Comparison of ENCODE assay signal across 8 cellular contexts in the genomic region with DNA sequence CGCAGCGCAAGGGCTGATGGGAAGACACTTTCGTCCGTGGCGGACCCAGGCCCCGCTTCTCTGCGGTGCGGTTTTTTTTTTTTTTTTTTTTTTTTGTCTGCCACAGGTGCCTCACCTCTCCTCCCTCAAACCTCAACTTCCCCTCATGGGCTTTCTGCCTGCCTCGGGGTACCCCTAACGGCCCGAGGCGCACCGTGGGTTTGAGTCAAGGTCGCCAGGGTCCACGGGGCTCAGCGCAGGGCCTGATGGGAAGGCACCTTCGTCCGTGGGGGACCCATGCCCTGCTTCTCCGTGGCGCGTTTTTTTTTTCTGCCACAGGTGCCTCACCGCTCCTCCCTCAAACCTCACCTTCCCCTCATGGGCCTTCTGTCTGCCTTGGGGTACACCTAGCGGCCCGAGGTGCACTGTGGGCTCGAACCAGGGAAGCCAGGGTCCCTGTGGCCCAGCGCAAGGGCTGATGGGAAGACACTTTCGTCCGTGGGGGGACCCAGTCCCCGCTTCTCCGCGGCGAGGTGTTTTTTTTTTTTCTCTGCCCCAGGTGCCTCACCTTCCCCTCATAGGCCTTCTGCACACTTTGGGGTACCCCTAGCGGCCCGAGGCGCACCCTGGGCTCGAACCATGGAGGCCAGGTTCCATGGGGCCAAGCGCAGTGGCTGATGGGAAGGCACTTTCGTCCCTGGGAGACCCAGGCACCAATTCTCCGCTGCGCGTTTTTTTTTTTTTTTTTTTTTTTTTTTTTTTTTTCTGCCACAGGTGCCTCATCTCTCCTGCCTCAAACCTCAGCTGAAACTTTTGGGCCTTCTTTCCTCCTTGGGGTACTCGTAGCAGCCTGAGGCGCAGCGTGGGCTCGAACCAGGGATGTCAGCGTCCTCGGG.
DNase-seq lines count a peak whose midpoint lies in the region; ATAC-seq and TF ChIP-seq lines count a peak whose summit lies in the region.
"Not testable (repeated sequence)": the region's sequence is repeated elsewhere in the genome, so short reads cannot be mapped to it uniquely, and the experiment has no call there.

No MANE protein-coding gene starts in this region.

- H3K4me3 Mint-ChIP-seq in CD14-positive monocyte = peak overlapping the region; percentile 59 to 64
- H3K4me3 Mint-ChIP-seq in IgD-negative memory B cell = peak overlapping the region; percentile 59 to 83 (median 73)
- peak overlapping the region; percentile 65 to 69 (median 68) for H3K4me3 Mint-ChIP-seq in T-cell
- peak overlapping the region; percentile 74 for H3K4me3 Mint-ChIP-seq in activated T-cell treated with anti-CD3 and anti-CD28 coated beads, Interleukin-2, amount 50 U/mL, for 4 hours
- H3K4me3 Mint-ChIP-seq in natural killer cell treated with Interleukin-12 subunit alpha and Interleukin-12 subunit beta and Interleukin-15 and Interleukin-18, amount 100 ng/mL, for 72 hours = peak overlapping the region; percentile 68

- TF ChIP-seq CTCF in CD14-positive monocyte (IDR thresholded peaks at IDR 0.05); breast epithelium (IDR thresholded peaks at IDR 0.05); left ventricle myocardium inferior (IDR thresholded peaks at IDR 0.05; ENCODE audit: borderline replicate concordance): not testable (repeated sequence)

- not testable (repeated sequence) for TF ChIP-seq POLR2A in breast epithelium (IDR thresholded peaks at IDR 0.05)

- not testable (repeated sequence) for H3K27ac Mint-ChIP-seq in CD14-positive monocyte
- H3K27ac Mint-ChIP-seq in IgD-negative memory B cell (peak overlapping the region in 1 of 3 donors; percentile 85), T-cell (peak overlapping the region in 1 of 2 donors; percentile 11)
- H3K27ac Mint-ChIP-seq in natural killer cell treated with Interleukin-12 subunit alpha and Interleukin-12 subunit beta and Interleukin-15 and Interleukin-18, amount 100 ng/mL, for 72 hours = peak overlapping the region in 1 of 2 donors; percentile 35

- not testable (repeated sequence) for H3K27me3 ChIP-seq in breast epithelium; left ventricle myocardium inferior (ENCODE audit: low read depth); subcutaneous abdominal adipose tissue (ENCODE audit: control insufficient read depth in 5 of 5, insufficient read depth in 4 of 5, low read length in 5 of 5)

- intact Hi-C loops in CD14-positive monocyte (cut with micrococcal nuclease); breast epithelium (cut with DNase I; ENCODE audit: low total_unique reads); left ventricle myocardium inferior (cut with micrococcal nuclease): not testable (repeated sequence)

- H3K9me3 Mint-ChIP-seq in CD14-positive monocyte = peaks cover 7 to 15% (median 10%) of the 10 kb centered on the region in 7 donors
- H3K9me3 Mint-ChIP-seq in IgD-negative memory B cell; T-cell; activated T-cell treated with anti-CD3 and anti-CD28 coated beads, Interleukin-2, amount 50 U/mL, for 4 hours; natural killer cell treated with Interleukin-12 subunit alpha and Interleukin-12 subunit beta and Interleukin-15 and Interleukin-18, amount 100 ng/mL, for 72 hours: not testable (repeated sequence)

- CTCF ChIA-PET in T-cell (lab: Charles Lee) = not testable (repeated sequence)

- not testable (repeated sequence) for H3K9ac ChIP-seq in subcutaneous abdominal adipose tissue (ENCODE audit: low read length in 5 of 5)

- not testable (repeated sequence) for H3K36me3 Mint-ChIP-seq in CD14-positive monocyte; IgD-negative memory B cell; T-cell; activated T-cell treated with anti-CD3 and anti-CD28 coated beads, Interleukin-2, amount 50 U/mL, for 4 hours (ENCODE audit: insufficient read depth); natural killer cell treated with Interleukin-12 subunit alpha and Interleukin-12 subunit beta and Interleukin-15 and Interleukin-18, amount 100 ng/mL, for 72 hours

- DNase-seq in CD14-positive monocyte (ENCODE audit: low spot score); activated T-cell treated with anti-CD3 and anti-CD28 coated beads, Interleukin-2, amount 50 U/mL, for 4 hours; breast epithelium (ENCODE audit: low spot score in 2 of 2); left ventricle myocardium inferior; natural killer cell treated with Interleukin-12 subunit alpha and Interleukin-12 subunit beta and Interleukin-15 and Interleukin-18, amount 100 ng/mL, for 72 hours (ENCODE audit: low spot score): not testable (repeated sequence)
- DNase-seq in T-cell = peak in 2 of 34 experiments; percentile 9 to 26

- peaks cover 0 to 12% (median 1%) of the 10 kb centered on the region in 3 donors for H3K27me3 Mint-ChIP-seq in CD14-positive monocyte (ENCODE audit: low read depth in 3 of 3)
- not testable (repeated sequence) for H3K27me3 Mint-ChIP-seq in IgD-negative memory B cell; T-cell; activated T-cell treated with anti-CD3 and anti-CD28 coated beads, Interleukin-2, amount 50 U/mL, for 4 hours (ENCODE audit: low read depth); natural killer cell treated with Interleukin-12 subunit alpha and Interleukin-12 subunit beta and Interleukin-15 and Interleukin-18, amount 100 ng/mL, for 72 hours

- peaks cover 12% of the 10 kb centered on the region for H3K4me1 Mint-ChIP-seq in CD14-positive monocyte
- H3K4me1 Mint-ChIP-seq in IgD-negative memory B cell; T-cell; activated T-cell treated with anti-CD3 and anti-CD28 coated beads, Interleukin-2, amount 50 U/mL, for 4 hours (ENCODE audit: low read depth); natural killer cell treated with Interleukin-12 subunit alpha and Interleukin-12 subunit beta and Interleukin-15 and Interleukin-18, amount 100 ng/mL, for 72 hours (ENCODE audit: low read depth in 2 of 2): not testable (repeated sequence)

- H3K9me3 ChIP-seq in breast epithelium; left ventricle myocardium inferior (replicated peaks); subcutaneous abdominal adipose tissue (ENCODE audit: control insufficient read depth in 5 of 5, low read length in 5 of 5): not testable (repeated sequence)

- not testable (repeated sequence) for ATAC-seq in T-cell (replicated peaks in 1 of 4); activated T-cell treated with anti-CD3 and anti-CD28 coated beads, Interleukin-2, amount 50 U/mL, for 4 hours; natural killer cell treated with Interleukin-12 subunit alpha and Interleukin-12 subunit beta and Interleukin-15 and Interleukin-18, amount 100 ng/mL, for 72 hours

- H3K4me1 ChIP-seq in breast epithelium, left ventricle myocardium inferior: not testable (repeated sequence)
- H3K4me1 ChIP-seq in subcutaneous abdominal adipose tissue (ENCODE audit: control insufficient read depth in 5 of 5, insufficient read depth in 5 of 5, low read length in 5 of 5) = peaks cover 0 to 11% (median 0%) of the 10 kb centered on the region in 5 donors

- H3K27ac ChIP-seq in breast epithelium = peak overlapping the region in 1 of 2 donors; percentile 40
- H3K27ac ChIP-seq in left ventricle myocardium inferior (replicated peaks); subcutaneous abdominal adipose tissue (ENCODE audit: low read depth, low read length): not testable (repeated sequence)

- peak overlapping the region in 2 of 3 donors; percentile 42 to 44 for H3K4me3 ChIP-seq in breast epithelium
- peak overlapping the region; percentile 54 for H3K4me3 ChIP-seq in left ventricle myocardium inferior
- H3K4me3 ChIP-seq in subcutaneous abdominal adipose tissue (ENCODE audit: low read depth in 1 of 5, low read length in 5 of 5) = peak overlapping the region in 3 of 5 donors; percentile 6 to 41 (median 34)

- H3K36me3 ChIP-seq in breast epithelium; left ventricle myocardium inferior; subcutaneous abdominal adipose tissue (ENCODE audit: control insufficient read depth in 5 of 5, insufficient read depth in 5 of 5, low read length in 5 of 5): not testable (repeated sequence)

- POLR2A ChIA-PET in T-cell (lab: Charles Lee) = not testable (repeated sequence)
